ENCODE assay signal across 1 cellular context in the genomic region with DNA sequence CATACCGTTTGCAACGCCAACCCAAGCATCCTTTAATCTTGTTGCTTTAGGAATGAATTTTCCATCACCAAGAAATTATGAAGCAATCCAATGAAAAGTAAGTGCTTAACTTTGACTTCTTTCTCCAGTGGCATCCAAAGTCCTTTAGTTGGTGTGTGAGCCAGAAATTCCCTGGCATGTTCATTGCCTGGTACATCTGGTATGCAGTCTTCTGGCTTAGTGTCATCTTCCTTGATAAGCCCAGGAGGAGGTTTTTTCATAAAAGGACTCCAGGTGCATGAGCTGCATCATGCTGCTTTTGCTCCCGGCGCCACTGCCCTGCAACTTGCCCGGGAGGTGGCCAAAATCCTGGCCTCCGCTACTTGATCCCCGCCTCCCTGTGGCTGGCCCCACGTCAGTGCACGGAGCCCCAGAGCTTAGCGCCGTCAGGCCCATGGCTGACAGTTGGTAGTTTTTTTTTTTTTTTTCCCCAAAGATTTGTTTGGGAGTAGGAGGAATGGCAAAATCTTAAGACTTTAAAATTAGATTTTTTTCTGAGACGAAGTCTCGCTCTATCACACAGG.
TF ChIP-seq lines count a peak whose summit lies in the region.

No MANE protein-coding gene starts in this region.

TF ChIP-seq in liver, 16 proteins besides CTCF, POLR2A, EP300 and RAD21 (continued from another document):
- TF ChIP-seq, protein P1, sequence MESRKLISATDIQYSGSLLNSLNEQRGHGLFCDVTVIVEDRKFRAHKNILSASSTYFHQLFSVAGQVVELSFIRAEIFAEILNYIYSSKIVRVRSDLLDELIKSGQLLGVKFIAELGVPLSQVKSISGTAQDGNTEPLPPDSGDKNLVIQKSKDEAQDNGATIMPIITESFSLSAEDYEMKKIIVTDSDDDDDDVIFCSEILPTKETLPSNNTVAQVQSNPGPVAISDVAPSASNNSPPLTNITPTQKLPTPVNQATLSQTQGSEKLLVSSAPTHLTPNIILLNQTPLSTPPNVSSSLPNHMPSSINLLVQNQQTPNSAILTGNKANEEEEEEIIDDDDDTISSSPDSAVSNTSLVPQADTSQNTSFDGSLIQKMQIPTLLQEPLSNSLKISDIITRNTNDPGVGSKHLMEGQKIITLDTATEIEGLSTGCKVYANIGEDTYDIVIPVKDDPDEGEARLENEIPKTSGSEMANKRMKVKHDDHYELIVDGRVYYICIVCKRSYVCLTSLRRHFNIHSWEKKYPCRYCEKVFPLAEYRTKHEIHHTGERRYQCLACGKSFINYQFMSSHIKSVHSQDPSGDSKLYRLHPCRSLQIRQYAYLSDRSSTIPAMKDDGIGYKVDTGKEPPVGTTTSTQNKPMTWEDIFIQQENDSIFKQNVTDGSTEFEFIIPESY (IDR thresholded peaks at IDR 0.05) = no peak
- TF ChIP-seq YY1 (IDR thresholded peaks at IDR 0.05) = no peak
